1 cellular context compared by ENCODE assay signal in genomic region chr20:56551571-56551970, GRCh38.
TF ChIP-seq lines count a peak whose summit lies in the region.

No MANE protein-coding gene starts in this region.

TF ChIP-seq in WTC11, 78 proteins besides CTCF, POLR2A, EP300 and RAD21 (continued from another document):
- TF ChIP-seq STAT6 (CRISPR knock-in tag; conservative IDR thresholded peaks at IDR 0.05; ENCODE audit: low read depth) (no peak), TCF7 (CRISPR knock-in tag; IDR thresholded peaks at IDR 0.05; ENCODE audit: low read depth) (no peak), TEAD4 (CRISPR knock-in tag; IDR thresholded peaks at IDR 0.05) (no peak), TP53 (CRISPR knock-in tag; IDR thresholded peaks at IDR 0.05) (no peak), GRHL2 (CRISPR knock-in tag; IDR thresholded peaks at IDR 0.05; ENCODE audit: insufficient replicate concordance, severe bottlenecking) (no peak), E2F1 (CRISPR knock-in tag; IDR thresholded peaks at IDR 0.05) (no peak), OVOL2 (CRISPR knock-in tag; IDR thresholded peaks at IDR 0.05; ENCODE audit: borderline replicate concordance) (no peak), NFYB (CRISPR knock-in tag; conservative IDR thresholded peaks at IDR 0.05; ENCODE audit: low read depth) (no peak)
- TF ChIP-seq, protein P1, sequence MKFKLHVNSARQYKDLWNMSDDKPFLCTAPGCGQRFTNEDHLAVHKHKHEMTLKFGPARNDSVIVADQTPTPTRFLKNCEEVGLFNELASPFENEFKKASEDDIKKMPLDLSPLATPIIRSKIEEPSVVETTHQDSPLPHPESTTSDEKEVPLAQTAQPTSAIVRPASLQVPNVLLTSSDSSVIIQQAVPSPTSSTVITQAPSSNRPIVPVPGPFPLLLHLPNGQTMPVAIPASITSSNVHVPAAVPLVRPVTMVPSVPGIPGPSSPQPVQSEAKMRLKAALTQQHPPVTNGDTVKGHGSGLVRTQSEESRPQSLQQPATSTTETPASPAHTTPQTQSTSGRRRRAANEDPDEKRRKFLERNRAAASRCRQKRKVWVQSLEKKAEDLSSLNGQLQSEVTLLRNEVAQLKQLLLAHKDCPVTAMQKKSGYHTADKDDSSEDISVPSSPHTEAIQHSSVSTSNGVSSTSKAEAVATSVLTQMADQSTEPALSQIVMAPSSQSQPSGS (CRISPR knock-in tag; IDR thresholded peaks at IDR 0.05; ENCODE audit: borderline replicate concordance, low read depth): no peak
